ENCODE assay signal across 2 cellular contexts in the genomic region with DNA sequence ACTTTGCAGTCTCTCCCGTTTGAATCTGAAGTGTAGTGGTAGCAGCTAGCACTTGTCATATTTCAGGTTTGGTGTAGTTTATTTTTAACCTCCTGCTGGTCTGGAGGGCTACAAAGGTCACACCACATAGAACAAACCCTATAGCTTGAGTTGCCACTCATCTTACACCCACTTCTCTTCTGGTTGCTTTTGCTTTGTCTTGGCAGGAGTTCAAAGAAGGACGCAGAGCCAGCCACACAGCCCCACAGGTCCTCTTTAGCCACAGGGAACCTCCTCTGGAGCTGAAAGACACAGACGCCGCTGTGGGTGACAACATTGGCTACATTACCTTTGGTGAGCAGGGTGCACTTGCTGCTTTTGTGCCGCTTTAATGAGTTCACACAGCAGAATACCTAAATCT.
A peak's percentile ranks its signal among the peaks of the same experiment; 100 is the strongest.
TF ChIP-seq lines count a peak whose summit lies in the region.

No MANE protein-coding gene starts in this region.

TF ChIP-seq in HEK293, 187 proteins besides CTCF, POLR2A, EP300 and RAD21:
- no peak for TF ChIP-seq ZNF658 (tag by site-specific recombination; IDR thresholded peaks at IDR 0.05)
- TF ChIP-seq, protein P1, sequence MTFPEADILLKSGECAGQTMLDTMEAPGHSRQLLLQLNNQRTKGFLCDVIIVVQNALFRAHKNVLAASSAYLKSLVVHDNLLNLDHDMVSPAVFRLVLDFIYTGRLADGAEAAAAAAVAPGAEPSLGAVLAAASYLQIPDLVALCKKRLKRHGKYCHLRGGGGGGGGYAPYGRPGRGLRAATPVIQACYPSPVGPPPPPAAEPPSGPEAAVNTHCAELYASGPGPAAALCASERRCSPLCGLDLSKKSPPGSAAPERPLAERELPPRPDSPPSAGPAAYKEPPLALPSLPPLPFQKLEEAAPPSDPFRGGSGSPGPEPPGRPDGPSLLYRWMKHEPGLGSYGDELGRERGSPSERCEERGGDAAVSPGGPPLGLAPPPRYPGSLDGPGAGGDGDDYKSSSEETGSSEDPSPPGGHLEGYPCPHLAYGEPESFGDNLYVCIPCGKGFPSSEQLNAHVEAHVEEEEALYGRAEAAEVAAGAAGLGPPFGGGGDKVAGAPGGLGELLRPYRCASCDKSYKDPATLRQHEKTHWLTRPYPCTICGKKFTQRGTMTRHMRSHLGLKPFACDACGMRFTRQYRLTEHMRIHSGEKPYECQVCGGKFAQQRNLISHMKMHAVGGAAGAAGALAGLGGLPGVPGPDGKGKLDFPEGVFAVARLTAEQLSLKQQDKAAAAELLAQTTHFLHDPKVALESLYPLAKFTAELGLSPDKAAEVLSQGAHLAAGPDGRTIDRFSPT (tag by site-specific recombination; IDR thresholded peaks at IDR 0.05): no peak
- TF ChIP-seq, protein P2, sequence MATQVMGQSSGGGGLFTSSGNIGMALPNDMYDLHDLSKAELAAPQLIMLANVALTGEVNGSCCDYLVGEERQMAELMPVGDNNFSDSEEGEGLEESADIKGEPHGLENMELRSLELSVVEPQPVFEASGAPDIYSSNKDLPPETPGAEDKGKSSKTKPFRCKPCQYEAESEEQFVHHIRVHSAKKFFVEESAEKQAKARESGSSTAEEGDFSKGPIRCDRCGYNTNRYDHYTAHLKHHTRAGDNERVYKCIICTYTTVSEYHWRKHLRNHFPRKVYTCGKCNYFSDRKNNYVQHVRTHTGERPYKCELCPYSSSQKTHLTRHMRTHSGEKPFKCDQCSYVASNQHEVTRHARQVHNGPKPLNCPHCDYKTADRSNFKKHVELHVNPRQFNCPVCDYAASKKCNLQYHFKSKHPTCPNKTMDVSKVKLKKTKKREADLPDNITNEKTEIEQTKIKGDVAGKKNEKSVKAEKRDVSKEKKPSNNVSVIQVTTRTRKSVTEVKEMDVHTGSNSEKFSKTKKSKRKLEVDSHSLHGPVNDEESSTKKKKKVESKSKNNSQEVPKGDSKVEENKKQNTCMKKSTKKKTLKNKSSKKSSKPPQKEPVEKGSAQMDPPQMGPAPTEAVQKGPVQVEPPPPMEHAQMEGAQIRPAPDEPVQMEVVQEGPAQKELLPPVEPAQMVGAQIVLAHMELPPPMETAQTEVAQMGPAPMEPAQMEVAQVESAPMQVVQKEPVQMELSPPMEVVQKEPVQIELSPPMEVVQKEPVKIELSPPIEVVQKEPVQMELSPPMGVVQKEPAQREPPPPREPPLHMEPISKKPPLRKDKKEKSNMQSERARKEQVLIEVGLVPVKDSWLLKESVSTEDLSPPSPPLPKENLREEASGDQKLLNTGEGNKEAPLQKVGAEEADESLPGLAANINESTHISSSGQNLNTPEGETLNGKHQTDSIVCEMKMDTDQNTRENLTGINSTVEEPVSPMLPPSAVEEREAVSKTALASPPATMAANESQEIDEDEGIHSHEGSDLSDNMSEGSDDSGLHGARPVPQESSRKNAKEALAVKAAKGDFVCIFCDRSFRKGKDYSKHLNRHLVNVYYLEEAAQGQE (tag by site-specific recombination; IDR thresholded peaks at IDR 0.05): no peak
- peak; percentile 57 for TF ChIP-seq ZIC2 (tag by site-specific recombination; IDR thresholded peaks at IDR 0.05)

TF ChIP-seq in GM12878, 131 proteins besides CTCF, POLR2A, EP300 and RAD21:
- no peak for TF ChIP-seq SPI1 (IDR thresholded peaks at IDR 0.05; ENCODE audit: borderline replicate concordance, insufficient read depth, low read depth, low read length)
- no peak for TF ChIP-seq KLF5 (IDR thresholded peaks at IDR 0.05; ENCODE audit: partially characterized antibody)
- no peak for TF ChIP-seq MEF2B (IDR thresholded peaks at IDR 0.05; ENCODE audit: partially characterized antibody, poor library complexity, severe bottlenecking)
- no peak for TF ChIP-seq GABPA (IDR thresholded peaks at IDR 0.05; ENCODE audit: low read depth)
